In the genomic region with DNA sequence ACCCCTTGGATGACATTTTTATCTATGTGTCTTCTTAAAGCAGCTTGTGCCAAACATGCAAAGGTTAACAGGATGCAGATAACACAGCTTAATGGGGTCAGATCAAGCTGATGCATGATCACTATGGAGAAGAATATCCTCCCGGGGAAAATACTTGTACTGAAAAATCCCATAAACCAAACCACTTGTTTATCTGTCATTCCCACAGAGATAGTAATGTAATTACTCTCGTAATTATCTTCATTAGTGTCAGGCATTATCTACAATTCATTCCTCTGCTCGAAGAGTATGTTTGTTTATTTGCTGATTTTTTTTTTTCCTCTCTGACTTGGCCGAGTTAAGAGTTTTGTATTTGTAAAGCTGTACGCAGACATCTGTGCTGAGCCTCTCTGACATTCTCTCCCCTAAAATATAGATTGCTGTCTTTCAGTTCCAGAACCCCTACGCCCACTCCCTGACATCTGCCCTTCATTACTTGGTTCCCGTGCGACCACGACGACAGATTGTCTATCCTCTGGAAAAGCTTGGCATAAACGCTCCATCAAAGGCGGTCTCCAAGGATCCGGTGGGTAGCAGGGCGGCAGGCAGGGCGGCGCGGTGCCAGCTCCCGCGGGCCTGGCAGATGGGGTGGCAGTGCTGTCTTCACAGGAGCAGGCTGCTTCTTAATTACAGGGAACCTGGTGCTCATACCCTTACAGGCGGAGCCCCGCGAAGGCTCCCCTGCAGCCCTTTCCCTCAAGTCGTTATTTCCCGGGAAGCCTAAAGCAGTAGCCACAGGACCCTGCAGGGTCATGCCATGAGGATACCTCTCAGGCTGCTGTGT, we compare ENCODE assay signal across 19 cellular contexts.
A peak's percentile ranks its signal among the peaks of the same experiment; 100 is the strongest.
DNase-seq lines count a peak whose midpoint lies in the region; ATAC-seq and TF ChIP-seq lines count a peak whose summit lies in the region.
"Had no signal": no experiment of that assay in that cellular context is flagged by ENCODE, and none has a peak within 500 bp of the region (broad histone marks: within the 10 kb centered on the region; RNA-seq: fewer than 3 reads in every experiment).

No MANE protein-coding gene starts in this region.

- H3K36me3 ChIP-seq in smooth muscle cell (ENCODE audit: low read depth), result no peaks in the 10 kb centered on the region
- H3K36me3 ChIP-seq: spleen, upper lobe of left lung had no signal

- peak overlapping the region; percentile 4 to 57 (median 19) for H3K4me3 Mint-ChIP-seq in brain
- H3K4me3 Mint-ChIP-seq: CD4-positive, CD25-positive, alpha-beta regulatory T cell; naive thymus-derived CD4-positive, alpha-beta T cell had no signal

- H3K4me1 ChIP-seq in smooth muscle cell (ENCODE audit: low read depth), result peaks cover 11% of the 10 kb centered on the region
- H3K4me1 ChIP-seq: foreskin keratinocyte, spleen had no signal

- H3K4me1 Mint-ChIP-seq in brain, result peaks cover 51% of the 10 kb centered on the region
- H3K4me1 Mint-ChIP-seq: CD4-positive, CD25-positive, alpha-beta regulatory T cell; naive thymus-derived CD4-positive, alpha-beta T cell had no signal

- no peak overlapping the region for H3K4me3 ChIP-seq in smooth muscle cell
- H3K4me3 ChIP-seq: spleen, upper lobe of left lung had no signal

- no peaks in the 10 kb centered on the region for H3K9me3 ChIP-seq in smooth muscle cell (replicated peaks; ENCODE audit: low read depth)
- H3K9me3 ChIP-seq: spleen, upper lobe of left lung had no signal

- peak; percentile 25 for DNase-seq in DMS153 treated with DMSO at 0.1 percent for 48 hours (lab: John Stamatoyannopoulos, UW; ENCODE audit: unreplicated experiment)
- DNase-seq in DMS153 (lab: John Stamatoyannopoulos, UW), result no peak
- DNase-seq in NCI-H446 (lab: John Stamatoyannopoulos, UW), result peak; percentile 98
- DNase-seq in smooth muscle cell (lab: John Stamatoyannopoulos, UW; ENCODE audit: unreplicated experiment), result no peak
- DNase-seq in NOMO-1 treated with DMSO at 0.1 percent for 48 hours (lab: John Stamatoyannopoulos, UW; ENCODE audit: unreplicated experiment), result no peak
- DNase-seq in ecto neural progenitor cell (ENCODE audit: low spot score), result no peak
- DNase-seq: activated CD8-positive, alpha-beta memory T cell treated with anti-CD3 and anti-CD28 coated beads, Interleukin-2, amount 50 U/mL, for 48 hours; CD4-positive, CD25-positive, alpha-beta regulatory T cell; EL; foreskin keratinocyte; naive thymus-derived CD4-positive, alpha-beta T cell; spleen; stimulated activated naive CD4-positive, alpha-beta T cell treated with Interleukin-2 at 50 U/mL for 16 hours had no signal

- peak overlapping the region; percentile 79 for H3K4me2 ChIP-seq in smooth muscle cell

- peaks cover 0 to 4% (median 0%) of the 10 kb centered on the region in 5 experiments for H3K9me3 Mint-ChIP-seq in brain
- H3K9me3 Mint-ChIP-seq: activated naive CD4-positive, alpha-beta T cell treated with anti-CD3 and anti-CD28 coated beads, Interleukin-2, amount 50 U/mL, for 72 hours; naive thymus-derived CD4-positive, alpha-beta T cell had no signal

- 41% methylated on average over 24 of the region's 24 CpGs for WGBS in smooth muscle cell (ENCODE audit: low lambda C conversion rate)

- no peak for ATAC-seq in HG03342 (IDR thresholded peaks at IDR 0.05; ENCODE audit: unreplicated experiment)
- ATAC-seq: activated naive CD4-positive, alpha-beta T cell treated with anti-CD3 and anti-CD28 coated beads, Interleukin-2, amount 50 U/mL, for 72 hours; foreskin keratinocyte; HepG2; naive thymus-derived CD4-positive, alpha-beta T cell had no signal

- no peaks in the 10 kb centered on the region for H3K36me3 Mint-ChIP-seq in brain
- H3K36me3 Mint-ChIP-seq: activated naive CD4-positive, alpha-beta T cell treated with anti-CD3 and anti-CD28 coated beads, Interleukin-2, amount 50 U/mL, for 72 hours; CD4-positive, CD25-positive, alpha-beta regulatory T cell; naive thymus-derived CD4-positive, alpha-beta T cell had no signal

- H4K20me1 ChIP-seq in smooth muscle cell (ENCODE audit: low read depth), result no peaks in the 10 kb centered on the region

- peaks cover 6% of the 10 kb centered on the region for H3F3A ChIP-seq in smooth muscle cell (ENCODE audit: low read depth)

- no peaks in the 10 kb centered on the region for H3K27me3 Mint-ChIP-seq in brain
- H3K27me3 Mint-ChIP-seq: CD4-positive, CD25-positive, alpha-beta regulatory T cell had no signal

- H3K27ac Mint-ChIP-seq in brain, result peak overlapping the region; percentile 5 to 77 (median 62)
- H3K27ac Mint-ChIP-seq: activated naive CD4-positive, alpha-beta T cell treated with anti-CD3 and anti-CD28 coated beads, Interleukin-2, amount 50 U/mL, for 72 hours; CD4-positive, CD25-positive, alpha-beta regulatory T cell; naive thymus-derived CD4-positive, alpha-beta T cell had no signal

- peak overlapping the region; percentile 2 for H2AFZ ChIP-seq in smooth muscle cell (ENCODE audit: low read depth)

- H3K27me3 ChIP-seq in smooth muscle cell (ENCODE audit: low read depth), result peaks cover 27% of the 10 kb centered on the region
- H3K27me3 ChIP-seq: upper lobe of left lung had no signal

- no peak overlapping the region for H3K9ac ChIP-seq in smooth muscle cell (ENCODE audit: low read depth)

- TF ChIP-seq CTCF in brain (conservative IDR thresholded peaks at IDR 0.05), result no peak
- no peak for TF ChIP-seq CTCF in smooth muscle cell (IDR thresholded peaks at IDR 0.05; ENCODE audit: borderline replicate concordance, insufficient read depth, poor library complexity, severe bottlenecking)

- H3K79me2 ChIP-seq in smooth muscle cell (ENCODE audit: low read depth), result no peaks in the 10 kb centered on the region

- H3K27ac ChIP-seq in smooth muscle cell (ENCODE audit: low read depth), result no peak overlapping the region
- H3K27ac ChIP-seq: 22Rv1, foreskin keratinocyte, spleen, upper lobe of left lung had no signal

Comparison
In these comparisons a context has a peak if more than half of its experiments do, and no peak if none do; other contexts are left out.
1. DNase-seq: peak in DMS153 treated with DMSO at 0.1 percent for 48 hours (single experiment) and NCI-H446 (2 of 2); none in DMS153 (single experiment), smooth muscle cell (single experiment), NOMO-1 treated with DMSO at 0.1 percent for 48 hours (single experiment) and ecto neural progenitor cell (single experiment).